Comparison of ENCODE assay signal across 8 cellular contexts in the genomic region with DNA sequence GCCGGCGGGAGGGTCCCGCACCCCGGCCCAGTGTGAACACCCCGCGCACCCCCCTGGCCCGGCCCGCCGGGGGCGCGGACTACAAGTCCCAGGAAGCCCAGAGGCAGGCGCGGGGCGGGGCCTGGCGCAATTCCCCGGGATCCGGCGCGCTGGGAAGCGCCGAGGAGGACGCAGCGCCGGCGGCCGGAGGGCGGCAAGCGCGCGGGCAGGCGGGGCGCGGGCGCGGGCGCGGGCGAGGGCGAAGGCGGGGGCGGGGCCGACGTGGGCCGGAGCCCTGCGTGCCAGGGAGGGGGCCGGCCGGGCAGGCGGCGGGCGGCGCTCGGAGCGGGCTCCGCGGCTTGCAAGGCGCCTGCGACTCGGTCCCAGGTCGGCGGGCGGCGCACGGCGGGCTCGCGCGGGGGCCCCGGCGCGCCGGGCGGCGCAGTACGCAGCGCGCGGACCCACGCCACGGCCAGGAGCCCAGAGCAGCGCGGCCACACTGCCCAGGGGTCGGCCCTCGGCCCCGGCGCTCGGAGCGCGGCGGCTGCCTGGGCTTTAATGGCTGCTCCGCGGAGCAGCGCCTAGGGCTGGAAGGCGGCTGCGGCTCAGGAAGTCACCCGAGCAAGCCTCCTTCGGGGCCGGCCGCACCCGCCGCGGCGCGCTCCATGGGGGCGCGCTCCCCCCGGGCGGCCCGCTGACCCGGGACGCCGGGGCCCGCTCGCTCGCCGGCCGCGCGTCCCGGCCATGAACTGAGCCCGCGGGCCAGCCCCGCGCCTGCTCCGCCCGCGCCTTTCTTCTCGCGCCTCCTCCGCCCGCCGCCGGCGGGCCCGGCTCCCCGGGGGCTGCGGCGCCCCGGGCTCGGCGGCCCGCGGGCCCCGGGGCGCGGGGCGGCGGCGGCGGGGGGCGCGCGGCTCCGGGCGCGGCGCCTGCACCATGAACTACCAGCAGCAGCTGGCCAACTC. TPM values are rescaled to one million over a fixed set of nuclear protein-coding genes. Genes with fewer than 3 reads are reported as not detected.
DNase-seq lines count a peak whose midpoint lies in the region; ATAC-seq, FAIRE-seq and TF ChIP-seq lines count a peak whose summit lies in the region.

Gene AGAP1 (plus strand): TSS at position 269 of the 941 bp plus-strand sequence.

- FAIRE-seq in RCC 7860 (lab: Jason Lieb, UNC) (no peak), bronchial epithelial cell (lab: Jason Lieb, UNC) (no peak)

- H3K27me3 ChIP-seq in bronchial epithelial cell (ENCODE audit: control insufficient read depth, insufficient read depth, low read length) (no peaks in the 10 kb centered on the region), iPS-18a (ENCODE audit: control insufficient read depth, insufficient read depth, low read length) (peaks cover 32% of the 10 kb centered on the region)

- no peaks in the 10 kb centered on the region for H3K9me3 Mint-ChIP-seq in activated CD4-positive, alpha-beta T cell treated with anti-CD3 and anti-CD28 coated beads for 36 hours (ENCODE audit: low read depth)

- peak within 1 kb of the TSS; percentile 73 for H3K4me3 Mint-ChIP-seq in activated CD4-positive, alpha-beta T cell treated with anti-CD3 and anti-CD28 coated beads for 36 hours

- no peaks in the 10 kb centered on the region for H3K36me3 Mint-ChIP-seq in activated CD4-positive, alpha-beta T cell treated with anti-CD3 and anti-CD28 coated beads for 36 hours (ENCODE audit: low read depth)

- no peaks in the 10 kb centered on the region for H3K9me3 ChIP-seq in iPS-18a (ENCODE audit: control insufficient read depth, low read depth, low read length)

- POLR2A ChIA-PET in activated CD4-positive, alpha-beta T cell treated with anti-CD3 and anti-CD28 coated beads for 36 hours (lab: Charles Lee): no interaction called here

- H3K4me1 ChIP-seq in iPS-18a (ENCODE audit: control insufficient read depth, low read depth, low read length): no peaks in the 10 kb centered on the region

- H3K27ac Mint-ChIP-seq in activated CD4-positive, alpha-beta T cell treated with anti-CD3 and anti-CD28 coated beads for 36 hours: no peak within 1 kb of the TSS

- H3K4me3 ChIP-seq in bronchial epithelial cell (ENCODE audit: low read depth, low read length): peak within 1 kb of the TSS; percentile 66
- peak within 1 kb of the TSS; percentile 77 for H3K4me3 ChIP-seq in iPS-18a (ENCODE audit: low read length)
- H3K4me3 ChIP-seq in retinal pigment epithelial cell (ENCODE audit: low read length): peak within 1 kb of the TSS; percentile 56

- TF ChIP-seq CTCF in bronchial epithelial cell (IDR thresholded peaks at IDR 0.05; ENCODE audit: insufficient read depth, low read length, severe bottlenecking) (no peak), retinal pigment epithelial cell (conservative IDR thresholded peaks at IDR 0.05; ENCODE audit: low read depth, low read length) (no peak)

- peak; percentile 55 for ATAC-seq in activated CD4-positive, alpha-beta T cell treated with anti-CD3 and anti-CD28 coated beads for 36 hours

- H3K4me1 Mint-ChIP-seq in activated CD4-positive, alpha-beta T cell treated with anti-CD3 and anti-CD28 coated beads for 36 hours: peaks cover 4% of the 10 kb centered on the region

- peak within 1 kb of the TSS; percentile 54 for H3K9ac ChIP-seq in iPS-18a (ENCODE audit: low read length)

- H3K27me3 Mint-ChIP-seq in activated CD4-positive, alpha-beta T cell treated with anti-CD3 and anti-CD28 coated beads for 36 hours: peaks cover 52% of the 10 kb centered on the region

- DNase-seq in activated CD4-positive, alpha-beta T cell treated with anti-CD3 and anti-CD28 coated beads for 36 hours: peak; percentile 30
- no peak for DNase-seq in activated CD4-positive, alpha-beta T cell treated with anti-CD3 and anti-CD28 coated beads, Interleukin-2, amount 50 U/mL, for 1 hour
- DNase-seq in HT1080 (ENCODE audit: low read depth): peak; percentile 74
- DNase-seq in RCC 7860 (ENCODE audit: low spot score): peak; percentile 61
- peak; percentile 63 for DNase-seq in bronchial epithelial cell (ENCODE audit: low read depth)
- no peak for DNase-seq in retinal pigment epithelial cell (ENCODE audit: low read depth)
- no peak for DNase-seq in stimulated activated naive CD4-positive, alpha-beta T cell treated with Interleukin-2 at 50 U/mL for 16 hours (lab: John Stamatoyannopoulos, UW)

- no peak within 1 kb of the TSS for H3K27ac ChIP-seq in iPS-18a (ENCODE audit: low read length)

- CTCF ChIA-PET in activated CD4-positive, alpha-beta T cell treated with anti-CD3 and anti-CD28 coated beads for 36 hours (lab: Charles Lee): interaction anchor here (0.6 kb wide), 1 partner anchor 1936 kb away, joined by 3 read pairs; no protein-coding TSS in a partner anchor

- intact Hi-C loops in activated CD4-positive, alpha-beta T cell treated with anti-CD3 and anti-CD28 coated beads for 36 hours (cut with DNase I, micrococcal nuclease): no loop called here

- H3K36me3 ChIP-seq in bronchial epithelial cell (ENCODE audit: control insufficient read depth, insufficient read depth, low read length) (no peaks in the 10 kb centered on the region), iPS-18a (ENCODE audit: control insufficient read depth, low read depth, low read length) (no peaks in the 10 kb centered on the region)

RNA-seq across cellular contexts. Expression of gene AGAP1, which starts in this region (rescaled TPM):
- total RNA-seq in activated CD4-positive, alpha-beta T cell treated with anti-CD3 and anti-CD28 coated beads for 36 hours: 1 to 10 TPM; 2.2 TPM
- 12.3 and 14.8 TPM in 2 replicates for total RNA-seq in HT1080 (2014; rRNA removed; shearing (Covaris generic))
- polyA plus RNA-seq in HT1080 (2015; cell fraction: cytosol; rRNA removed): 8.4 and 11.5 TPM in 2 replicates
- 7.0 and 9.5 TPM in 2 replicates for polyA plus RNA-seq in HT1080 (2015; cell fraction: nucleus; rRNA removed)
- 17.9 and 22.4 TPM in 2 replicates for total RNA-seq in bronchial epithelial cell

Comparison
In these comparisons a context has a peak if more than half of its experiments do, and no peak if none do; other contexts are left out.
1. DNase-seq: peak in activated CD4-positive, alpha-beta T cell treated with anti-CD3 and anti-CD28 coated beads for 36 hours (single experiment), HT1080 (single experiment), RCC 7860 (single experiment) and bronchial epithelial cell (single experiment); none in activated CD4-positive, alpha-beta T cell treated with anti-CD3 and anti-CD28 coated beads, Interleukin-2, amount 50 U/mL, for 1 hour (single experiment), retinal pigment epithelial cell (single experiment) and stimulated activated naive CD4-positive, alpha-beta T cell treated with Interleukin-2 at 50 U/mL for 16 hours (single experiment).
2. Peak in every context shown above with its lines, with median percentiles within 50 percentile points of each other: H3K4me3 ChIP-seq.